ENCODE assay signal across 8 cellular contexts in the genomic region with DNA sequence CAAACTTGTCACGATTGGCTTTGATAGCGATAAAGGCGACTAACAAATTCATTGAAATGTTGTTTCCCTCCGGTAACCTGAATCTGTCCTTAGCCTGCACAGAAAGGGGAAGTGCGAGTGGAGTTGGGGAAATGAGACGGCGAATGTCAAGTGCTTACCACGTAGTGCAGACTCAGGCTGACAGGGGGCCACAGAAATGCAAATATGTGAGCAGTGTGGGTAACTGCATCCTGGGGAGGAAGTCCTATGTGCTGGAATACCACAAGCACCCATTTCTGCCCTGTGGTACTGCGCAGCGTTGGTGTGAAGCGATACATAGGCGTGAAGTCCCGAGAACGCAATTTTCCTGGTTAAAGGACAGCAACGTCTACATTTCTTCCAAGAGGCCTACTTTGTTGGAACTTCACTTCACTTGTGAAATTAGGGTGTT. TPM values are rescaled to one million over a fixed set of nuclear protein-coding genes. Genes with fewer than 3 reads are reported as not detected.
DNase-seq lines count a peak whose midpoint lies in the region; ATAC-seq, FAIRE-seq and TF ChIP-seq lines count a peak whose summit lies in the region.

No MANE protein-coding gene starts in this region.

- no peaks in the 10 kb centered on the region for H3K36me3 ChIP-seq in CD8-positive, alpha-beta memory T cell (ENCODE audit: insufficient read depth, low read length)
- no peaks in the 10 kb centered on the region for H3K36me3 ChIP-seq in pancreas

- FAIRE-seq in pancreas (lab: Jason Lieb, UNC) = no peak
- FAIRE-seq in urothelium cell line (lab: Jason Lieb, UNC) = peak; percentile 62

- no peaks in the 10 kb centered on the region for H3K27me3 Mint-ChIP-seq in CD8-positive, alpha-beta memory T cell
- no peaks in the 10 kb centered on the region for H3K27me3 Mint-ChIP-seq in activated naive CD8-positive, alpha-beta T cell treated with anti-CD3 and anti-CD28 coated beads for 36 hours

- no peak for TF ChIP-seq CTCF in pancreas (IDR thresholded peaks at IDR 0.05)

- peak overlapping the region; percentile 76 for H3K4me3 ChIP-seq in CD8-positive, alpha-beta memory T cell (ENCODE audit: low read length)
- H3K4me3 ChIP-seq in pancreas = peak overlapping the region; percentile 69 to 90 (median 86)

- CTCF ChIA-PET in CD8-positive, alpha-beta memory T cell (lab: Charles Lee) = interaction anchor here (1.0 to 1.4 kb wide), 2 partner anchors 40 to 140 kb away, joined by 3 read pairs; no protein-coding TSS in a partner anchor

- peak overlapping the region; percentile 95 to 100 (median 99) for H3K27ac Mint-ChIP-seq in CD8-positive, alpha-beta memory T cell
- H3K27ac Mint-ChIP-seq in activated naive CD8-positive, alpha-beta T cell treated with anti-CD3 and anti-CD28 coated beads for 36 hours = peak overlapping the region; percentile 97

- peaks cover 39% of the 10 kb centered on the region for H3K4me1 ChIP-seq in CD8-positive, alpha-beta memory T cell (ENCODE audit: insufficient read depth, low read length)
- peaks cover 7 to 13% (median 11%) of the 10 kb centered on the region in 3 donors for H3K4me1 ChIP-seq in pancreas

- peak; percentile 41 to 78 (median 68) for DNase-seq in CD8-positive, alpha-beta memory T cell
- peak; percentile 68 for DNase-seq in SK-MEL-5 (ENCODE audit: low read depth, low spot score)
- DNase-seq in activated naive CD8-positive, alpha-beta T cell treated with anti-CD3 and anti-CD28 coated beads for 36 hours = peak; percentile 47
- DNase-seq in Right ventricle myocardium superior = peak; percentile 50
- DNase-seq in pancreas = peak in 3 of 6 donors; percentile 37 to 67 (median 38)
- peak; percentile 67 for DNase-seq in urothelium cell line (ENCODE audit: low spot score)

- H3K4me3 Mint-ChIP-seq in CD8-positive, alpha-beta memory T cell = peak overlapping the region; percentile 90 to 99 (median 93)
- peak overlapping the region; percentile 95 for H3K4me3 Mint-ChIP-seq in activated naive CD8-positive, alpha-beta T cell treated with anti-CD3 and anti-CD28 coated beads for 36 hours

- POLR2A ChIA-PET in CD8-positive, alpha-beta memory T cell (lab: Charles Lee) = interaction anchor here (0.5 to 3.0 kb wide), 3 partner anchors 26 to 258 kb away, joined by 3 to 7 read pairs (median 5); no protein-coding TSS in a partner anchor

- no peaks in the 10 kb centered on the region for H3K9me3 ChIP-seq in CD8-positive, alpha-beta memory T cell (ENCODE audit: low read length)
- no peaks in the 10 kb centered on the region for H3K9me3 ChIP-seq in pancreas

- H3K27ac ChIP-seq in CD8-positive, alpha-beta memory T cell (ENCODE audit: low read depth, low read length) = peak overlapping the region; percentile 87
- peak overlapping the region; percentile 96 to 98 (median 97) for H3K27ac ChIP-seq in pancreas

- ATAC-seq in GM19324 (IDR thresholded peaks at IDR 0.05; ENCODE audit: low FRiP score, unreplicated experiment) (peak; percentile 51), HG03457 (IDR thresholded peaks at IDR 0.05; ENCODE audit: unreplicated experiment) (peak; percentile 38), Right ventricle myocardium superior (ENCODE audit: poor library complexity) (peak; percentile 55), pancreas (peak; percentile 22 to 72 (median 54))

- H3K9me3 Mint-ChIP-seq in CD8-positive, alpha-beta memory T cell = no peaks in the 10 kb centered on the region
- no peaks in the 10 kb centered on the region for H3K9me3 Mint-ChIP-seq in activated naive CD8-positive, alpha-beta T cell treated with anti-CD3 and anti-CD28 coated beads for 36 hours

- H3K4me1 Mint-ChIP-seq in CD8-positive, alpha-beta memory T cell = peaks cover 33 to 41% (median 33%) of the 10 kb centered on the region in 3 donors
- peaks cover 37% of the 10 kb centered on the region for H3K4me1 Mint-ChIP-seq in activated naive CD8-positive, alpha-beta T cell treated with anti-CD3 and anti-CD28 coated beads for 36 hours

- no peaks in the 10 kb centered on the region for H3K27me3 ChIP-seq in CD8-positive, alpha-beta memory T cell (ENCODE audit: insufficient read depth, low read length, poor library complexity, severe bottlenecking)
- no peaks in the 10 kb centered on the region for H3K27me3 ChIP-seq in pancreas

- H3K36me3 Mint-ChIP-seq in CD8-positive, alpha-beta memory T cell = peaks cover 0 to 19% (median 0%) of the 10 kb centered on the region in 3 donors
- H3K36me3 Mint-ChIP-seq in activated naive CD8-positive, alpha-beta T cell treated with anti-CD3 and anti-CD28 coated beads for 36 hours = peaks cover 25% of the 10 kb centered on the region

- 0 to 1% methylated on average over 15 of the region's 15 CpGs for whole genome bisulfite sequencing in pancreas, 2 donors

- in situ Hi-C loops in SK-MEL-5 (cut with HindIII; ENCODE audit: low pct_unique_long_range_greater_than_20kb, low sequenced_read_pairs) = no loop called here

- intact Hi-C loops in Right ventricle myocardium superior (cut with DNase I) (no loop called here), pancreas (cut with DNase I) (no loop called here)

RNA-seq across cellular contexts. Expression of a gene that starts 0.9 kb away (rescaled TPM):
- 10 to 100 TPM; 52.1 to 53.5 TPM for total RNA-seq in CD8-positive, alpha-beta memory T cell
- polyA plus RNA-seq in CD8-positive, alpha-beta memory T cell = 14.0 TPM
- total RNA-seq in SK-MEL-5 (2014; rRNA removed; shearing (Covaris generic)) = 6.9 and 8.2 TPM in 2 replicates
- 15.6 and 16.4 TPM in 2 replicates for polyA plus RNA-seq in SK-MEL-5 (2015; cell fraction: cytosol; rRNA removed)
- 20.9 and 30.6 TPM in 2 replicates for polyA plus RNA-seq in SK-MEL-5 (2015; cell fraction: nucleus; rRNA removed)
- 10 to 100 TPM; 31.3 to 38.8 TPM for total RNA-seq in activated naive CD8-positive, alpha-beta T cell treated with anti-CD3 and anti-CD28 coated beads for 36 hours
- 21.7 TPM for total RNA-seq in Right ventricle myocardium superior
- 10 to 100 TPM in 4 of 6 donors, 1 to 10 TPM in 2; 8.8 to 15.3 (median 10.7) TPM for total RNA-seq in pancreas
- 1 to 10 TPM; 6.9 to 9.5 TPM for polyA plus RNA-seq in pancreas

RNA-seq across cellular contexts. Expression of a gene that starts 5.8 kb away (rescaled TPM):
- 100 to 1,000 TPM; 119 to 129 TPM for total RNA-seq in CD8-positive, alpha-beta memory T cell
- polyA plus RNA-seq in CD8-positive, alpha-beta memory T cell = 34.8 TPM
- total RNA-seq in SK-MEL-5 (2014; rRNA removed; shearing (Covaris generic)) = 11.8 and 15.1 TPM in 2 replicates
- polyA plus RNA-seq in SK-MEL-5 (2015; cell fraction: cytosol; rRNA removed) = 15.8 and 17.2 TPM in 2 replicates
- polyA plus RNA-seq in SK-MEL-5 (2015; cell fraction: nucleus; rRNA removed) = 110 and 117 TPM in 2 replicates
- 100 to 1,000 TPM; 110 to 122 TPM for total RNA-seq in activated naive CD8-positive, alpha-beta T cell treated with anti-CD3 and anti-CD28 coated beads for 36 hours
- 5.7 TPM for total RNA-seq in Right ventricle myocardium superior
- total RNA-seq in pancreas = 10 to 100 TPM; 10.8 to 26.0 (median 13.7) TPM
- 10 to 100 TPM; 58.9 to 60.3 TPM for polyA plus RNA-seq in pancreas
